In genomic region chr3:24492971-24493551, GRCh38 we compare ENCODE assay signal across 11 cellular contexts. TPM values are rescaled to one million over a fixed set of nuclear protein-coding genes. Genes with fewer than 3 reads are reported as not detected.
DNase-seq lines count a peak whose midpoint lies in the region; ATAC-seq and TF ChIP-seq lines count a peak whose summit lies in the region.
"Had no signal": no experiment of that assay in that cellular context is flagged by ENCODE, and none has a peak within 500 bp of the region (broad histone marks: within the 10 kb centered on the region; RNA-seq: fewer than 3 reads in every experiment).

No MANE protein-coding gene starts in this region.

- DNase-seq in ascending aorta (ENCODE audit: low spot score in 2 of 2) (no peak), kidney epithelial cell (ENCODE audit: low read depth) (no peak)
- DNase-seq in stimulated activated naive B cell treated with anti-CD40 and anti-IgM and Interleukin-4, amounts not matched to agents 10 μg/mL and 1 μg/mL and 100 μg/mL, for 72 hours = no peak
- no peak for DNase-seq in activated naive CD4-positive, alpha-beta T cell treated with anti-CD3 and anti-CD28 coated beads, Interleukin-2, amount 50 U/mL, for 16 hours
- DNase-seq in activated CD4-positive, alpha-beta T cell treated with anti-CD3 and anti-CD28 coated beads, Interleukin-2, amount 50 U/mL, for 48 hours = no peak
- no peak for DNase-seq in effector CD4-positive, alpha-beta T cell
- DNase-seq: activated CD4-positive, alpha-beta memory T cell treated with anti-CD3 and anti-CD28 coated beads, Interleukin-2, amount 10 ng/mL, durations not matched to agents 7 days and 5 days; MV-4-11 had no signal

- intact Hi-C loops in ascending aorta (cut with DNase I) = loop anchor here (5.0 kb wide), 1 partner anchor 76 kb away; no protein-coding TSS in a partner anchor

- H3K4me3 ChIP-seq in HUES48 (ENCODE audit: low read depth, low read length) = peak overlapping the region; percentile 88
- H3K4me3 ChIP-seq in ascending aorta = peak overlapping the region; percentile 72 to 90
- peak overlapping the region; percentile 63 for H3K4me3 ChIP-seq in kidney epithelial cell (ENCODE audit: low read depth, low read length)

- no peaks in the 10 kb centered on the region for H3K9me3 ChIP-seq in HUES48 (ENCODE audit: control insufficient read depth, insufficient read depth, low read length)
- H3K9me3 ChIP-seq in ascending aorta = no peaks in the 10 kb centered on the region

- H3K9ac ChIP-seq in HUES48 (ENCODE audit: low read depth, low read length) = no peak overlapping the region

- no peak for TF ChIP-seq CTCF in ascending aorta (IDR thresholded peaks at IDR 0.05)
- TF ChIP-seq CTCF in kidney epithelial cell (IDR thresholded peaks at IDR 0.05; ENCODE audit: insufficient read depth, low read length, poor library complexity, severe bottlenecking) = no peak

- H3K4me3 Mint-ChIP-seq in stimulated activated naive B cell treated with anti-CD40 and anti-IgM and Interleukin-4, amounts not matched to agents 10 μg/mL and 1 μg/mL and 100 μg/mL, for 72 hours = peak overlapping the region; percentile 90 to 91
- H3K4me3 Mint-ChIP-seq: activated CD4-positive, alpha-beta memory T cell treated with anti-CD3 and anti-CD28 coated beads, Interleukin-2, amount 10 ng/mL, durations not matched to agents 7 days and 5 days had no signal

- H3K27me3 ChIP-seq in HUES48 (ENCODE audit: control insufficient read depth, insufficient read depth, low read length) (peaks cover 39% of the 10 kb centered on the region), ascending aorta (no peaks in the 10 kb centered on the region), kidney epithelial cell (ENCODE audit: control insufficient read depth, insufficient read depth, low read length) (no peaks in the 10 kb centered on the region)

- H3K4me1 Mint-ChIP-seq in stimulated activated naive B cell treated with anti-CD40 and anti-IgM and Interleukin-4, amounts not matched to agents 10 μg/mL and 1 μg/mL and 100 μg/mL, for 72 hours = peaks cover 17 to 56% of the 10 kb centered on the region in 2 donors
- H3K4me1 Mint-ChIP-seq: activated CD4-positive, alpha-beta memory T cell treated with anti-CD3 and anti-CD28 coated beads, Interleukin-2, amount 10 ng/mL, durations not matched to agents 7 days and 5 days had no signal

- H3K36me3 Mint-ChIP-seq in stimulated activated naive B cell treated with anti-CD40 and anti-IgM and Interleukin-4, amounts not matched to agents 10 μg/mL and 1 μg/mL and 100 μg/mL, for 72 hours = no peaks in the 10 kb centered on the region
- H3K36me3 Mint-ChIP-seq: activated naive CD8-positive, alpha-beta T cell had no signal

- H3K27ac Mint-ChIP-seq in stimulated activated naive B cell treated with anti-CD40 and anti-IgM and Interleukin-4, amounts not matched to agents 10 μg/mL and 1 μg/mL and 100 μg/mL, for 72 hours = peak overlapping the region; percentile 98
- H3K27ac Mint-ChIP-seq: activated CD4-positive, alpha-beta memory T cell treated with anti-CD3 and anti-CD28 coated beads, Interleukin-2, amount 10 ng/mL, durations not matched to agents 7 days and 5 days; activated naive CD8-positive, alpha-beta T cell had no signal

- H3K4me1 ChIP-seq in HUES48 (ENCODE audit: control insufficient read depth, insufficient read depth, low read length) (peaks cover 45% of the 10 kb centered on the region), ascending aorta (peaks cover 0 to 27% of the 10 kb centered on the region in 2 donors)

- H3K9me3 Mint-ChIP-seq in stimulated activated naive B cell treated with anti-CD40 and anti-IgM and Interleukin-4, amounts not matched to agents 10 μg/mL and 1 μg/mL and 100 μg/mL, for 72 hours = no peaks in the 10 kb centered on the region
- H3K9me3 Mint-ChIP-seq: activated CD4-positive, alpha-beta memory T cell treated with anti-CD3 and anti-CD28 coated beads, Interleukin-2, amount 10 ng/mL, durations not matched to agents 7 days and 5 days had no signal

- H3K36me3 ChIP-seq in HUES48 (ENCODE audit: control insufficient read depth, insufficient read depth, low read length) (no peaks in the 10 kb centered on the region), ascending aorta (no peaks in the 10 kb centered on the region), kidney epithelial cell (ENCODE audit: control insufficient read depth, insufficient read depth, low read length) (no peaks in the 10 kb centered on the region)

- ATAC-seq in stimulated activated naive B cell treated with anti-CD40 and anti-IgM and Interleukin-4, amounts not matched to agents 10 μg/mL and 1 μg/mL and 100 μg/mL, for 72 hours (replicated peaks) = peak; percentile 4 to 13
- ATAC-seq in GM21619 (IDR thresholded peaks at IDR 0.05; ENCODE audit: unreplicated experiment) = no peak

- H3K27me3 Mint-ChIP-seq in stimulated activated naive B cell treated with anti-CD40 and anti-IgM and Interleukin-4, amounts not matched to agents 10 μg/mL and 1 μg/mL and 100 μg/mL, for 72 hours = peaks cover 0 to 9% of the 10 kb centered on the region in 2 donors

- H3K27ac ChIP-seq in HUES48 (ENCODE audit: low read depth, low read length) = no peak overlapping the region
- H3K27ac ChIP-seq in ascending aorta = peak overlapping the region; percentile 99

RNA-seq across cellular contexts. Expression of gene THRB, which starts 1.6 kb away (rescaled TPM):
- total RNA-seq in ascending aorta (24.7 TPM), kidney epithelial cell (2.0 and 3.1 TPM in 2 replicates)
- total RNA-seq: activated CD4-positive, alpha-beta memory T cell treated with anti-CD3 and anti-CD28 coated beads, Interleukin-2, amount 10 ng/mL, durations not matched to agents 7 days and 5 days had no signal
